ENCODE assay signal across 4 cellular contexts in genomic region chr18:70936160-70936559, GRCh38.
"Had no signal": no experiment of that assay in that cellular context is flagged by ENCODE, and none has a peak within 500 bp of the region (broad histone marks: within the 10 kb centered on the region; RNA-seq: fewer than 3 reads in every experiment).

No MANE protein-coding gene starts in this region.

- H3K4me3 Mint-ChIP-seq: GM23338, H9 had no signal

- H3K4me1 Mint-ChIP-seq: GM23338, H9 had no signal

- DNase-seq: H9, HCEC 1CT, IMR-90 had no signal

- H3K4me3 ChIP-seq: GM23338 had no signal

- H3K9me3 Mint-ChIP-seq: H9 had no signal

- H3K27ac Mint-ChIP-seq: GM23338, H9 had no signal
